In the genomic region with DNA sequence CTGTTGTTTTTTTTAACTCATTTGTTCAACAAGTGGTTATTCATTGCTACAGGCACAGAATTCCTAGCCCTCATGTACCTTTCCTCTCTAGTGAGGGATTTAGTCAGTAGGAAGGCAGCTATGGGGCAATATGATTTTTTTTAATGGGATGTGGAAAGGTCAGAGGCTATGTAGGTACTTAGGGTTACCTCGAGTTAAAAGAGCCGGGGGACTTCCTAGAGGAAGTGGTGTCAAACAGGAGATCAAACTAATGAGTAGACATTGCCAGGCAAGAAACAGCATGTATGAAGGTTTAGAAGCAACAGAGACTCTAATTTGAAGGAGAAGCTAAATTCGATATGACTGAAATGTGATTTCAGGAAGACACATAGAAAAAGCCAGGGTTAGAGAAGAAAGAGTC, we compare ENCODE assay signal across 21 cellular contexts. TPM values are rescaled to one million over a fixed set of nuclear protein-coding genes. Genes with fewer than 3 reads are reported as not detected.
DNase-seq lines count a peak whose midpoint lies in the region; ATAC-seq, FAIRE-seq and TF ChIP-seq lines count a peak whose summit lies in the region.
"Had no signal": no experiment of that assay in that cellular context is flagged by ENCODE, and none has a peak within 500 bp of the region (broad histone marks: within the 10 kb centered on the region; RNA-seq: fewer than 3 reads in every experiment).

No MANE protein-coding gene starts in this region.

- peak overlapping the region; percentile 6; the same call in 1 of the 2 replicates for H4K91ac ChIP-seq in IMR-90 (ENCODE audit: insufficient read depth, low read depth, low read length)

- no peak overlapping the region for H3K56ac ChIP-seq in IMR-90 (ENCODE audit: extremely low read depth, insufficient read depth, low read length)

- FAIRE-seq in keratinocyte (lab: Jason Lieb, UNC), result no peak
- FAIRE-seq: A549, H1, RCC 7860 had no signal

- H3K14ac ChIP-seq in IMR-90 (replicated peaks; ENCODE audit: low read depth, low read length), result peak overlapping the region; percentile 79

- no peak for TF ChIP-seq RAD21 in IMR-90 (IDR thresholded peaks at IDR 0.05; ENCODE audit: low read length)

- H3K4me3 ChIP-seq in IMR-90 (ENCODE audit: insufficient read depth, low read depth, low read length) (no peak overlapping the region), keratinocyte (ENCODE audit: control insufficient read depth in 2 of 3, extremely low read depth in 1 of 3, insufficient read depth in 2 of 3, low read depth in 1 of 3, low read length in 3 of 3) (peak overlapping the region in 1 of 3 experiments; percentile 9), A673 (ENCODE audit: low read depth, low read length, poor library complexity, severe bottlenecking) (no peak overlapping the region)
- H3K4me3 ChIP-seq: A549, MG63 had no signal

- no TSS peak for BruUV-seq in IMR-90 (replicated peaks; lab: Mats Ljungman, UMichigan)
- BruUV-seq in A673 (replicated peaks; lab: Mats Ljungman, UMichigan), result no TSS peak

- H3K27me3 ChIP-seq in IMR-90 (ENCODE audit: control insufficient read depth, insufficient read depth, low read length), result no peaks in the 10 kb centered on the region
- H3K27me3 ChIP-seq in keratinocyte (ENCODE audit: control insufficient read depth, extremely low read depth, insufficient read depth, low read length), result no peaks in the 10 kb centered on the region
- H3K27me3 ChIP-seq in A673 (replicated peaks; ENCODE audit: insufficient read depth, low read depth, low read length, poor library complexity), result no peaks in the 10 kb centered on the region
- H3K27me3 ChIP-seq: MG63 had no signal

- H3K27ac ChIP-seq in IMR-90 (ENCODE audit: insufficient read depth, low read length) (no peak overlapping the region), keratinocyte (ENCODE audit: control insufficient read depth, insufficient read depth, low read length) (peak overlapping the region; percentile 23), A673 (ENCODE audit: low read depth, low read length, poor library complexity, severe bottlenecking) (no peak overlapping the region)

- H3K9ac ChIP-seq in IMR-90 (ENCODE audit: low read depth, low read length) (no peak overlapping the region), keratinocyte (ENCODE audit: control insufficient read depth, extremely low read depth, insufficient read depth, low read length) (no peak overlapping the region)

- peaks cover 48% of the 10 kb centered on the region for H3K36me3 Mint-ChIP-seq in activated CD8-positive, alpha-beta memory T cell treated with anti-CD3 and anti-CD28 coated beads, Interleukin-2, amount 10 ng/mL, durations not matched to agents 7 days and 5 days
- H3K36me3 Mint-ChIP-seq in activated T-helper 1 cell treated with anti-CD3 and anti-CD28 coated beads, Interleukin-12 subunit alpha, Interleukin-12 subunit beta, Interleukin-2, Interleukin-4 antibody, amounts not matched to agents 30 ng/mL and 10 ng/mL and 1 ng/mL, durations not matched to agents 14 hours and 24 hours and 36 hours (ENCODE audit: low read depth), result peaks cover 22% of the 10 kb centered on the region
- H3K36me3 Mint-ChIP-seq in endothelial cell (ENCODE audit: low read depth, unreplicated experiment), result no peaks in the 10 kb centered on the region

- CTCF ChIA-PET in activated CD8-positive, alpha-beta memory T cell treated with anti-CD3 and anti-CD28 coated beads, Interleukin-2, amount 10 ng/mL, durations not matched to agents 7 days and 5 days (lab: Charles Lee), result interaction anchor here (0.8 to 2.9 kb wide), 8 partner anchors 9 to 55 kb away, joined by 3 to 15 read pairs (median 4); partner anchors contain the start of gene ITGA2
- CTCF ChIA-PET in IMR-90 (lab: Yijun Ruan, JAX) (no interaction called here), A673 (lab: Charles Lee) (no interaction called here)

- TF ChIP-seq CTCF in IMR-90 (conservative IDR thresholded peaks at IDR 0.05; ENCODE audit: low read depth, low read length), result no peak
- TF ChIP-seq CTCF in keratinocyte (optimal IDR thresholded peaks at IDR 0.05 in 1 of 3, IDR thresholded peaks at IDR 0.05 in 1 of 3, conservative IDR thresholded peaks at IDR 0.05 in 1 of 3; ENCODE audit: extremely low read depth in 1 of 3, insufficient read depth in 2 of 3, low read length in 3 of 3), result no peak
- no peak for TF ChIP-seq CTCF in endothelial cell (IDR thresholded peaks at IDR 0.05; ENCODE audit: unreplicated experiment)
- no peak for TF ChIP-seq CTCF in A673 (conservative IDR thresholded peaks at IDR 0.05; ENCODE audit: low read depth, low read length)

- H3K4me1 ChIP-seq in IMR-90 (ENCODE audit: control insufficient read depth, insufficient read depth, low read length) (peaks cover 16% of the 10 kb centered on the region), keratinocyte (ENCODE audit: control insufficient read depth, extremely low read depth, insufficient read depth, low read length) (peaks cover 56% of the 10 kb centered on the region), A673 (ENCODE audit: insufficient read depth, low read length, poor library complexity, severe bottlenecking) (peaks cover 4% of the 10 kb centered on the region)

- peak overlapping the region; percentile 32; the same call in 1 of the 2 replicates for H2BK20ac ChIP-seq in IMR-90 (ENCODE audit: low read depth, low read length)

- H2AK9ac ChIP-seq in IMR-90 (replicated peaks; ENCODE audit: low read depth, low read length, poor library complexity), result no peak overlapping the region

- no peak for TF ChIP-seq POLR2A in IMR-90 (IDR thresholded peaks at IDR 0.05; ENCODE audit: low read depth, low read length)

- H4K5ac ChIP-seq in IMR-90 (ENCODE audit: low read depth, low read length), result peak overlapping the region; percentile 25; the same call in 1 of the 2 replicates

- H3K4me1 Mint-ChIP-seq in activated CD8-positive, alpha-beta memory T cell treated with anti-CD3 and anti-CD28 coated beads, Interleukin-2, amount 10 ng/mL, durations not matched to agents 7 days and 5 days, result peaks cover 89% of the 10 kb centered on the region
- peaks cover 74% of the 10 kb centered on the region for H3K4me1 Mint-ChIP-seq in activated T-helper 1 cell treated with anti-CD3 and anti-CD28 coated beads, Interleukin-12 subunit alpha, Interleukin-12 subunit beta, Interleukin-2, Interleukin-4 antibody, amounts not matched to agents 30 ng/mL and 10 ng/mL and 1 ng/mL, durations not matched to agents 14 hours and 24 hours and 36 hours (ENCODE audit: low read depth)
- peaks cover 10% of the 10 kb centered on the region for H3K4me1 Mint-ChIP-seq in endothelial cell (ENCODE audit: unreplicated experiment)

- no peak overlapping the region for H2AFZ ChIP-seq in IMR-90 (replicated peaks; ENCODE audit: low read length, poor library complexity)
- H2AFZ ChIP-seq in keratinocyte (ENCODE audit: control insufficient read depth, low read length), result no peak overlapping the region

- peak overlapping the region; percentile 41; the same call in 1 of the 2 replicates for H3K18ac ChIP-seq in IMR-90 (ENCODE audit: low read depth, low read length)

- peak overlapping the region; percentile 2 for H3K4me3 Mint-ChIP-seq in activated CD8-positive, alpha-beta memory T cell treated with anti-CD3 and anti-CD28 coated beads, Interleukin-2, amount 10 ng/mL, durations not matched to agents 7 days and 5 days
- peak overlapping the region; percentile 5 for H3K4me3 Mint-ChIP-seq in activated T-helper 1 cell treated with anti-CD3 and anti-CD28 coated beads, Interleukin-12 subunit alpha, Interleukin-12 subunit beta, Interleukin-2, Interleukin-4 antibody, amounts not matched to agents 30 ng/mL and 10 ng/mL and 1 ng/mL, durations not matched to agents 14 hours and 24 hours and 36 hours
- H3K4me3 Mint-ChIP-seq in endothelial cell (ENCODE audit: unreplicated experiment), result no peak overlapping the region

- H3K9me1 ChIP-seq in IMR-90 (ENCODE audit: insufficient read depth, low read length) (peaks cover 16% of the 10 kb centered on the region), keratinocyte (ENCODE audit: control insufficient read depth, extremely low read depth, insufficient read depth, low read length) (no peaks in the 10 kb centered on the region)

- H3K9me3 Mint-ChIP-seq in activated CD8-positive, alpha-beta memory T cell treated with anti-CD3 and anti-CD28 coated beads, Interleukin-2, amount 10 ng/mL, durations not matched to agents 7 days and 5 days (ENCODE audit: low read depth), result peaks cover 3% of the 10 kb centered on the region
- H3K9me3 Mint-ChIP-seq in activated T-helper 1 cell treated with anti-CD3 and anti-CD28 coated beads, Interleukin-12 subunit alpha, Interleukin-12 subunit beta, Interleukin-2, Interleukin-4 antibody, amounts not matched to agents 30 ng/mL and 10 ng/mL and 1 ng/mL, durations not matched to agents 14 hours and 24 hours and 36 hours, result no peaks in the 10 kb centered on the region
- no peaks in the 10 kb centered on the region for H3K9me3 Mint-ChIP-seq in endothelial cell (ENCODE audit: unreplicated experiment)

- no peak overlapping the region for H2AK5ac ChIP-seq in IMR-90 (ENCODE audit: low read depth, low read length)

- no peaks in the 10 kb centered on the region for H3K9me3 ChIP-seq in IMR-90 (ENCODE audit: control insufficient read depth, insufficient read depth, low read length)
- no peaks in the 10 kb centered on the region for H3K9me3 ChIP-seq in keratinocyte (ENCODE audit: control insufficient read depth, low read depth, low read length)
- H3K9me3 ChIP-seq in A673 (ENCODE audit: low read depth, low read length, poor library complexity, severe bottlenecking), result no peaks in the 10 kb centered on the region
- H3K9me3 ChIP-seq: A549, MG63 had no signal

- DNase-seq in activated CD8-positive, alpha-beta memory T cell treated with anti-CD3 and anti-CD28 coated beads, Interleukin-2, amount 10 ng/mL, durations not matched to agents 7 days and 5 days, result no peak
- no peak for DNase-seq in activated CD8-positive, alpha-beta memory T cell treated with anti-CD3 and anti-CD28 coated beads, Interleukin-2, amount 50 U/mL, for 4 hours
- DNase-seq in IMR-90 (no peak), keratinocyte (ENCODE audit: low read depth, low spot score) (no peak), endothelial cell (ENCODE audit: low spot score) (no peak), A673 (ENCODE audit: low spot score) (no peak)
- DNase-seq in activated T-helper 1 cell treated with anti-CD3 and anti-CD28 coated beads, Interleukin-12 subunit alpha, Interleukin-12 subunit beta, Interleukin-2, Interleukin-4 antibody, amounts not matched to agents 30 ng/mL and 10 ng/mL and 1 ng/mL, durations not matched to agents 14 hours and 24 hours and 36 hours (ENCODE audit: low spot score), result no peak
- DNase-seq: C1 segment of cervical spinal cord, EL, Karpas-422, MG63, NCI-H1092 treated with DMSO at 0.1 percent for 48 hours, NCI-H1694 treated with DMSO at 0.1 percent for 48 hours, NCI-H2107, NCI-H2227 treated with DMSO at 0.1 percent for 48 hours, NCI-H524, SHP77 had no signal

- H3K23ac ChIP-seq in IMR-90 (ENCODE audit: low read depth, low read length), result peak overlapping the region; percentile 62; the same call in 1 of the 2 replicates

- intact Hi-C loops in IMR-90 (cut with micrococcal nuclease) (no loop called here), A673 (cut with micrococcal nuclease; ENCODE audit: unreplicated experiment) (no loop called here)
- intact Hi-C loops in activated T-helper 1 cell treated with anti-CD3 and anti-CD28 coated beads, Interleukin-12 subunit alpha, Interleukin-12 subunit beta, Interleukin-2, Interleukin-4 antibody, amounts not matched to agents 30 ng/mL and 10 ng/mL and 1 ng/mL, durations not matched to agents 14 hours and 24 hours and 36 hours (cut with micrococcal nuclease), result loop anchor here (2.0 kb wide), 1 partner anchor 91 kb away; no protein-coding TSS in a partner anchor

- POLR2A ChIA-PET in IMR-90 (lab: Charles Lee; ENCODE audit: unreplicated experiment), result no interaction called here
- POLR2A ChIA-PET in A673 (lab: Charles Lee; ENCODE audit: low non-redundant PET), result no interaction called here

- no peaks in the 10 kb centered on the region for H4K20me1 ChIP-seq in IMR-90 (ENCODE audit: insufficient read depth, low read length)
- H4K20me1 ChIP-seq in keratinocyte (ENCODE audit: control insufficient read depth, extremely low read depth, insufficient read depth, low read length), result no peaks in the 10 kb centered on the region

- 78% methylated on average over 2 of the region's 3 CpGs; no CpG with 5 or more reads in 1 of the 2 experiments for WGBS in IMR-90 (ENCODE audit: extremely low coverage in 2 of 2, insufficient read length in 1 of 2), 2 experiments

- H3K27ac Mint-ChIP-seq in activated CD8-positive, alpha-beta memory T cell treated with anti-CD3 and anti-CD28 coated beads, Interleukin-2, amount 10 ng/mL, durations not matched to agents 7 days and 5 days, result peak overlapping the region; percentile 93
- H3K27ac Mint-ChIP-seq in activated T-helper 1 cell treated with anti-CD3 and anti-CD28 coated beads, Interleukin-12 subunit alpha, Interleukin-12 subunit beta, Interleukin-2, Interleukin-4 antibody, amounts not matched to agents 30 ng/mL and 10 ng/mL and 1 ng/mL, durations not matched to agents 14 hours and 24 hours and 36 hours, result no peak overlapping the region
- H3K27ac Mint-ChIP-seq in endothelial cell (ENCODE audit: unreplicated experiment), result no peak overlapping the region

- ATAC-seq in activated CD8-positive, alpha-beta memory T cell treated with anti-CD3 and anti-CD28 coated beads, Interleukin-2, amount 10 ng/mL, durations not matched to agents 7 days and 5 days, result no peak
- ATAC-seq in IMR-90 (ENCODE audit: low read depth), result no peak
- no peak for ATAC-seq in HG03108 (IDR thresholded peaks at IDR 0.05; ENCODE audit: unreplicated experiment)
- ATAC-seq: A549 had no signal

- peaks cover 2% of the 10 kb centered on the region for H3K27me3 Mint-ChIP-seq in activated CD8-positive, alpha-beta memory T cell treated with anti-CD3 and anti-CD28 coated beads, Interleukin-2, amount 10 ng/mL, durations not matched to agents 7 days and 5 days
- H3K27me3 Mint-ChIP-seq in activated T-helper 1 cell treated with anti-CD3 and anti-CD28 coated beads, Interleukin-12 subunit alpha, Interleukin-12 subunit beta, Interleukin-2, Interleukin-4 antibody, amounts not matched to agents 30 ng/mL and 10 ng/mL and 1 ng/mL, durations not matched to agents 14 hours and 24 hours and 36 hours (ENCODE audit: insufficient read depth), result no peaks in the 10 kb centered on the region
- no peaks in the 10 kb centered on the region for H3K27me3 Mint-ChIP-seq in endothelial cell (ENCODE audit: unreplicated experiment)

- peak overlapping the region; percentile 10 for H2BK5ac ChIP-seq in IMR-90 (ENCODE audit: low read depth, low read length, poor library complexity, severe bottlenecking)

- in situ Hi-C loops in IMR-90 (cut with MboI; ENCODE audit: low sequenced_read_pairs), result no loop called here

- peak overlapping the region; percentile 15; the same call in 1 of the 2 replicates for H3K4ac ChIP-seq in IMR-90 (ENCODE audit: low read depth, low read length)

- H3K36me3 ChIP-seq in IMR-90 (ENCODE audit: control insufficient read depth, insufficient read depth, low read length) (peaks cover under 1% of the 10 kb centered on the region; the same call in 1 of the 2 replicates), keratinocyte (ENCODE audit: control insufficient read depth in 2 of 2, extremely low read depth in 1 of 2, insufficient read depth in 2 of 2, low read length in 2 of 2) (peaks cover 2 to 9% of the 10 kb centered on the region in 2 experiments), A673 (ENCODE audit: insufficient read depth, low read length, poor library complexity, severe bottlenecking) (no peaks in the 10 kb centered on the region)
- H3K36me3 ChIP-seq: MG63 had no signal

- peaks cover 35 to 79% of the 10 kb centered on the region in 2 experiments for H3K79me1 ChIP-seq in IMR-90 (ENCODE audit: low read depth in 1 of 2, low read length in 2 of 2)

- dilution Hi-C loops in IMR-90 (cut with HindIII; ENCODE audit: low sequenced_read_pairs, unreplicated experiment) (no loop called here), keratinocyte (cut with MboI; ENCODE audit: extremely low pct_ligation_motif_present, low sequenced_read_pairs) (no loop called here)

- peak overlapping the region in 1 of 2 experiments; percentile 50; a peak in 2 of 4 replicates for H4K8ac ChIP-seq in IMR-90 (ENCODE audit: low read depth in 2 of 2, low read length in 2 of 2)

- peaks cover 31% of the 10 kb centered on the region for H3K79me2 ChIP-seq in keratinocyte (ENCODE audit: control insufficient read depth, insufficient read depth, low read length)

- H2BK15ac ChIP-seq in IMR-90 (ENCODE audit: low read depth, low read length), result no peak overlapping the region

- H3K4me2 ChIP-seq in IMR-90 (ENCODE audit: low read depth, low read length) (no peak overlapping the region), keratinocyte (ENCODE audit: control insufficient read depth, extremely low read depth, insufficient read depth, low read depth, low read length) (no peak overlapping the region)
- H3K4me2 ChIP-seq: A549 had no signal

- H2BK120ac ChIP-seq in IMR-90 (ENCODE audit: low read depth, low read length), result peak overlapping the region; percentile 44; the same call in 1 of the 2 replicates

RNA-seq across cellular contexts. Expression of gene ITGA2, which starts 50.7 kb away (rescaled TPM):
- 10 to 100 TPM; 17.6 to 37.0 TPM for total RNA-seq in activated CD8-positive, alpha-beta memory T cell treated with anti-CD3 and anti-CD28 coated beads, Interleukin-2, amount 10 ng/mL, durations not matched to agents 7 days and 5 days
- total RNA-seq in IMR-90 (2012; rRNA removed) (83.6 and 93.4 TPM in 2 replicates), endothelial cell (ENCODE audit: unreplicated experiment) (15.1 TPM), A673 (2021) (0.69 and 0.92 TPM in 2 replicates)
- polyA plus RNA-seq in IMR-90 (2012; rRNA removed) (20.4 and 23.3 TPM in 2 replicates), keratinocyte (75.4 to 112 TPM (median 107 TPM) in 3 replicates)
- 3.8 and 6.3 TPM in 2 replicates for polyA plus RNA-seq in IMR-90 (2012; cell fraction: cytosol; rRNA removed)
- polyA plus RNA-seq in IMR-90 (2012; cell fraction: nucleus; rRNA removed; ENCODE audit: low replicate concordance), result 2.9 and 17.7 TPM in 2 replicates
- 3.1 and 3.2 TPM in 2 replicates for total RNA-seq in activated T-helper 1 cell treated with anti-CD3 and anti-CD28 coated beads, Interleukin-12 subunit alpha, Interleukin-12 subunit beta, Interleukin-2, Interleukin-4 antibody, amounts not matched to agents 30 ng/mL and 10 ng/mL and 1 ng/mL, durations not matched to agents 14 hours and 24 hours and 36 hours
- polyA plus RNA-seq in keratinocyte (2011; ENCODE audit: low read depth), result 8.1 TPM
- 14.3 and 31.7 TPM in 2 replicates for polyA plus RNA-seq in keratinocyte (2011; cell fraction: cytosol; rRNA removed)
- 139 and 168 TPM in 2 replicates for polyA plus RNA-seq in keratinocyte (2011; cell fraction: nucleus; rRNA removed)
- polyA plus RNA-seq in keratinocyte (2012; ENCODE audit: low replicate concordance), result 21.1 and 96.1 TPM in 2 replicates
- polyA minus RNA-seq in keratinocyte, result 143 to 270 TPM (median 175 TPM) in 3 replicates
- 71.6 TPM for polyA minus RNA-seq in keratinocyte (2011; cell fraction: cytosol; rRNA and poly(A)+ RNA removed)
- polyA minus RNA-seq in keratinocyte (2011; cell fraction: nucleus; rRNA and poly(A)+ RNA removed), result 267 and 529 TPM in 2 replicates
